ENCODE assay signal across 25 cellular contexts in the genomic region with DNA sequence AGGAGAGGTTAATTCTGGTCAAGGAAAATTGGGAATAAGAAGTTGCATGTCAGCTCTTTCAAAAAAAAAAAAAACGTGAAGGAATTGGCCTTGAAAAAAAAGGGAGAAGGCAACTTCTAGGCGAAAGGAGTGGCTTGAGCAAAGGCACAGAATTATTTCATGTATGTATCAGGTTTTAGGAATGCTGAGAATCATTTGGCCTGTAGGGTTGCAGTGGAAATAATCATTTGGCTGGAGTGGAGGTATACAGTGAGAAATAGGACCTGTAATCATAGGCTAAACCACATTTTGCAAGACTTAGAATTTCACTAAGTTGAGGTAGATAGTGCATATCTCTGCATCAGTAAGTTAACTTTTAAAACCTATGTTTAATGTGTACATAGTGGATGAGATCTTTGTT. TPM values are rescaled to one million over a fixed set of nuclear protein-coding genes. Genes with fewer than 3 reads are reported as not detected.
DNase-seq lines count a peak whose midpoint lies in the region; ATAC-seq, FAIRE-seq and TF ChIP-seq lines count a peak whose summit lies in the region.
"Had no signal": no experiment of that assay in that cellular context is flagged by ENCODE, and none has a peak within 500 bp of the region (broad histone marks: within the 10 kb centered on the region; RNA-seq: fewer than 3 reads in every experiment).

No MANE protein-coding gene starts in this region.

- TF ChIP-seq CTCF in bronchial epithelial cell (IDR thresholded peaks at IDR 0.05; ENCODE audit: insufficient read depth, low read length, severe bottlenecking) (no peak), foreskin keratinocyte (conservative IDR thresholded peaks at IDR 0.05) (no peak), adrenal gland (IDR thresholded peaks at IDR 0.05) (no peak)

- no peak overlapping the region for H4K12ac ChIP-seq in trophoblast cell (ENCODE audit: low read depth, low read length)

- H3K27ac ChIP-seq in foreskin keratinocyte (no peak overlapping the region), trophoblast cell (ENCODE audit: low read depth, low read length) (no peak overlapping the region), adrenal gland (no peak overlapping the region)
- H3K27ac ChIP-seq: BLaER1 treated with 17β-estradiol and CSF1 and Interleukin-3, amounts not matched to agents 10 nM and 100 nM; GM23248 had no signal

- H3K4ac ChIP-seq in trophoblast cell (ENCODE audit: low read depth, low read length) = no peak overlapping the region

- H3K4me3 ChIP-seq in adipocyte (ENCODE audit: low read length) = no peak overlapping the region
- H3K4me3 ChIP-seq in bronchial epithelial cell (ENCODE audit: low read depth, low read length) = no peak overlapping the region
- H3K4me3 ChIP-seq in trophoblast cell (ENCODE audit: low read depth, low read length) = no peak overlapping the region
- no peak overlapping the region for H3K4me3 ChIP-seq in adrenal gland
- H3K4me3 ChIP-seq: BLaER1 treated with 17β-estradiol and CSF1 and Interleukin-3, amounts not matched to agents 10 nM and 100 nM; GM12878; GM23248 had no signal

- ATAC-seq in foreskin keratinocyte = no peak
- ATAC-seq: GM12878 had no signal

- H3K4me1 ChIP-seq in adipocyte (ENCODE audit: control insufficient read depth, insufficient read depth, low read length) (no peaks in the 10 kb centered on the region), foreskin keratinocyte (no peaks in the 10 kb centered on the region), trophoblast cell (ENCODE audit: control insufficient read depth in 1 of 2, insufficient read depth in 2 of 2, low read length in 2 of 2) (no peaks in the 10 kb centered on the region), adrenal gland (replicated peaks in 1 of 2) (no peaks in the 10 kb centered on the region)
- H3K4me1 ChIP-seq: BE2C; BLaER1 treated with 17β-estradiol and CSF1 and Interleukin-3, amounts not matched to agents 10 nM and 100 nM had no signal

- H3K79me2 ChIP-seq in trophoblast cell (ENCODE audit: control insufficient read depth, insufficient read depth, low read length, poor library complexity) = no peaks in the 10 kb centered on the region

- H2BK5ac ChIP-seq in trophoblast cell (ENCODE audit: low read depth, low read length, poor library complexity) = no peak overlapping the region

- H4K91ac ChIP-seq in trophoblast cell (ENCODE audit: low read depth, low read length) = no peak overlapping the region

- intact Hi-C loops in adrenal gland (cut with DNase I) = loop anchor here in 1 of 2 donors (10.0 kb wide), 1 partner anchor 845 kb away; no protein-coding TSS in a partner anchor

- no peaks in the 10 kb centered on the region for H3K79me1 ChIP-seq in trophoblast cell (ENCODE audit: low read length)

- FAIRE-seq in bronchial epithelial cell (lab: Jason Lieb, UNC) = no peak
- FAIRE-seq: D721Med, GM12878, GM19239, H1 had no signal

- TF ChIP-seq POLR2A in adrenal gland (IDR thresholded peaks at IDR 0.05) = no peak

- no peak overlapping the region for H3K14ac ChIP-seq in trophoblast cell (ENCODE audit: low read length)

- no peak overlapping the region for H2BK12ac ChIP-seq in trophoblast cell (ENCODE audit: low read length)

- H3K4me2 ChIP-seq in trophoblast cell (ENCODE audit: low read length) = no peak overlapping the region
- H3K4me2 ChIP-seq: BLaER1 treated with 17β-estradiol and CSF1 and Interleukin-3, amounts not matched to agents 10 nM and 100 nM had no signal

- H3K23ac ChIP-seq in trophoblast cell (ENCODE audit: low read length) = no peak overlapping the region

- no peak overlapping the region for H4K8ac ChIP-seq in trophoblast cell (ENCODE audit: low read depth, low read length)

- H2AFZ ChIP-seq in trophoblast cell (ENCODE audit: insufficient read depth, low read length, poor library complexity) = no peak overlapping the region
- H2AFZ ChIP-seq: GM23248 had no signal

- no peak overlapping the region for H3K18ac ChIP-seq in trophoblast cell (ENCODE audit: low read length)

- no peaks in the 10 kb centered on the region for H3K36me3 ChIP-seq in adipocyte (ENCODE audit: control insufficient read depth, insufficient read depth, low read length, severe bottlenecking)
- no peaks in the 10 kb centered on the region for H3K36me3 ChIP-seq in bronchial epithelial cell (ENCODE audit: control insufficient read depth, insufficient read depth, low read length)
- no peaks in the 10 kb centered on the region for H3K36me3 ChIP-seq in trophoblast cell (ENCODE audit: control insufficient read depth in 1 of 2, insufficient read depth in 2 of 2, low read length in 2 of 2)
- H3K36me3 ChIP-seq in adrenal gland (replicated peaks in 1 of 2) = no peaks in the 10 kb centered on the region
- H3K36me3 ChIP-seq: BE2C; BLaER1 treated with 17β-estradiol and CSF1 and Interleukin-3, amounts not matched to agents 10 nM and 100 nM had no signal

- H3K9ac ChIP-seq in adipocyte (ENCODE audit: low read length) (no peak overlapping the region), trophoblast cell (ENCODE audit: low read length) (no peak overlapping the region)
- H3K9ac ChIP-seq: BLaER1 treated with 17β-estradiol and CSF1 and Interleukin-3, amounts not matched to agents 10 nM and 100 nM; GM23248 had no signal

- H3K27me3 ChIP-seq in adipocyte (replicated peaks; ENCODE audit: control insufficient read depth, insufficient read depth, low read length) (no peaks in the 10 kb centered on the region), bronchial epithelial cell (ENCODE audit: control insufficient read depth, insufficient read depth, low read length) (no peaks in the 10 kb centered on the region), foreskin keratinocyte (no peaks in the 10 kb centered on the region), trophoblast cell (ENCODE audit: insufficient read depth, low read length) (no peaks in the 10 kb centered on the region), adrenal gland (no peaks in the 10 kb centered on the region)
- H3K27me3 ChIP-seq: BE2C; BLaER1 treated with 17β-estradiol and CSF1 and Interleukin-3, amounts not matched to agents 10 nM and 100 nM had no signal

- H2BK120ac ChIP-seq in trophoblast cell (ENCODE audit: insufficient read depth, low read length, poor library complexity) = no peak overlapping the region

- H3K9me3 ChIP-seq in adipocyte (ENCODE audit: control insufficient read depth, low read length) (no peaks in the 10 kb centered on the region), trophoblast cell (ENCODE audit: insufficient read depth, low read depth, low read length) (no peaks in the 10 kb centered on the region), adrenal gland (replicated peaks in 1 of 3) (no peaks in the 10 kb centered on the region)
- H3K9me3 ChIP-seq: BE2C; BLaER1 treated with 17β-estradiol and CSF1 and Interleukin-3, amounts not matched to agents 10 nM and 100 nM had no signal

- DNase-seq in adipocyte (ENCODE audit: low read depth) (peak; percentile 14), bronchial epithelial cell (ENCODE audit: low read depth) (peak; percentile 7), foreskin keratinocyte (peak; percentile 7 to 37), trophoblast cell (peak; percentile 28 to 72), AG20443 (ENCODE audit: low spot score) (no peak), AML-193 (lab: John Stamatoyannopoulos, UW) (no peak), adrenal gland (no peak)
- DNase-seq: BE2C; CD4-positive, alpha-beta T cell; CD8-positive, alpha-beta memory T cell; DMS 273 treated with DMSO at 0.1 percent for 48 hours; DMS79; EL; GDM1; GM23248; H7; HCEC 1CT had no signal

- no CpG with 5 or more reads among the region's 2 CpGs for WGBS in trophoblast cell (ENCODE audit: extremely low coverage, insufficient coverage, insufficient read length)
- 42 to 57% (median 50%) methylated on average over 2 of the region's 2 CpGs for WGBS in adrenal gland, 4 donors

- no peak overlapping the region for H2AK5ac ChIP-seq in trophoblast cell (ENCODE audit: low read length)

RNA-seq across cellular contexts. Expression of a gene that starts 54.9 kb away (rescaled TPM):
- 0.26 and 0.64 TPM in 2 replicates for total RNA-seq in bronchial epithelial cell
- not detected in 2 replicates for total RNA-seq in foreskin keratinocyte
- not detected in 2 replicates for polyA plus RNA-seq in foreskin keratinocyte
- polyA plus RNA-seq in trophoblast cell (2013) = 0.05 and 0.06 TPM in 2 replicates
- total RNA-seq in adrenal gland = under 1 TPM in 1 of 8 donors, not detected in 7; 0.07 TPM
- polyA plus RNA-seq in adrenal gland = under 1 TPM in 1 of 3 donors, not detected in 2; 0.07 TPM
- total RNA-seq: A172; A673; CD4-positive, alpha-beta T cell; CD8-positive, alpha-beta memory T cell; GM12878; GM23248 had no signal
- polyA plus RNA-seq: CD14-positive monocyte; CD8-positive, alpha-beta memory T cell; GM12878; GM23248 had no signal

Comparison
In these comparisons a context has a peak if more than half of its experiments do, and no peak if none do; other contexts are left out.
1. DNase-seq: peak in adipocyte (single experiment), bronchial epithelial cell (single experiment), foreskin keratinocyte (2 of 2) and trophoblast cell (2 of 2); none in AG20443 (single experiment), AML-193 (0 of 2) and adrenal gland (0 of 7).